8 cellular contexts compared by ENCODE assay signal in genomic region chr2:105746177-105747080, GRCh38. TPM values are rescaled to one million over a fixed set of nuclear protein-coding genes. Genes with fewer than 3 reads are reported as not detected.
A peak's percentile ranks its signal among the peaks of the same experiment; 100 is the strongest.
DNase-seq lines count a peak whose midpoint lies in the region; ATAC-seq, FAIRE-seq and TF ChIP-seq lines count a peak whose summit lies in the region.

No MANE protein-coding gene starts in this region.

- TF ChIP-seq CTCF in cardiac muscle cell (IDR thresholded peaks at IDR 0.05; ENCODE audit: low read depth, low read length), result no peak

- intact Hi-C loops in sciatic nerve (cut with DNase I), result no loop called here

- peak overlapping the region; percentile 100 for H3K4me3 ChIP-seq in cardiac muscle cell

- no peaks in the 10 kb centered on the region for H3K36me3 ChIP-seq in cardiac muscle cell

- H3K27me3 ChIP-seq in cardiac muscle cell, result no peaks in the 10 kb centered on the region

- H3K4me1 ChIP-seq in cardiac muscle cell (ENCODE audit: low read depth), result no peaks in the 10 kb centered on the region

- ATAC-seq in GM18502 (IDR thresholded peaks at IDR 0.05; ENCODE audit: poor library complexity, unreplicated experiment), result peak; percentile 48
- peak; percentile 35 for ATAC-seq in HG02623 (IDR thresholded peaks at IDR 0.05; ENCODE audit: unreplicated experiment)
- ATAC-seq in sciatic nerve, result no peak

- no peaks in the 10 kb centered on the region for H3K9me3 ChIP-seq in cardiac muscle cell (ENCODE audit: low read depth)

- FAIRE-seq in frontal cortex (lab: Jason Lieb, UNC), result no peak

- DNase-seq in NCI-H526 (lab: John Stamatoyannopoulos, UW), result peak; percentile 48 to 87
- peak; percentile 63 for DNase-seq in activated effector memory CD4-positive, alpha-beta T cell treated with Interleukin-2 at 50 U/mL for 16 hours
- DNase-seq in cardiac muscle cell (ENCODE audit: low read depth in 1 of 2, low spot score in 1 of 2), result peak in 1 of 2 donors; percentile 41
- DNase-seq in sciatic nerve (ENCODE audit: low spot score), result peak; percentile 74
- DNase-seq in frontal cortex (ENCODE audit: low spot score in 2 of 2), result no peak
- DNase-seq in SHP77 treated with DMSO at 0.1 percent for 48 hours (lab: John Stamatoyannopoulos, UW), result no peak

- H3K27ac ChIP-seq in cardiac muscle cell, result no peak overlapping the region

RNA-seq across cellular contexts. Expression of gene NCK2, which starts 1.7 kb away (rescaled TPM):
- 61.7 and 65.9 TPM in 2 replicates for total RNA-seq in cardiac muscle cell
- polyA plus RNA-seq in cardiac muscle cell, result 55.0 and 75.5 TPM in 2 replicates
- total RNA-seq in sciatic nerve, result 31.0 TPM
- total RNA-seq in frontal cortex, result 84.8 TPM

Comparison
In these comparisons a context has a peak if more than half of its experiments do, and no peak if none do; other contexts are left out.
1. DNase-seq: peak in NCI-H526 (2 of 2), activated effector memory CD4-positive, alpha-beta T cell treated with Interleukin-2 at 50 U/mL for 16 hours (single experiment) and sciatic nerve (single experiment); none in frontal cortex (0 of 2) and SHP77 treated with DMSO at 0.1 percent for 48 hours (single experiment).